In the genomic region with DNA sequence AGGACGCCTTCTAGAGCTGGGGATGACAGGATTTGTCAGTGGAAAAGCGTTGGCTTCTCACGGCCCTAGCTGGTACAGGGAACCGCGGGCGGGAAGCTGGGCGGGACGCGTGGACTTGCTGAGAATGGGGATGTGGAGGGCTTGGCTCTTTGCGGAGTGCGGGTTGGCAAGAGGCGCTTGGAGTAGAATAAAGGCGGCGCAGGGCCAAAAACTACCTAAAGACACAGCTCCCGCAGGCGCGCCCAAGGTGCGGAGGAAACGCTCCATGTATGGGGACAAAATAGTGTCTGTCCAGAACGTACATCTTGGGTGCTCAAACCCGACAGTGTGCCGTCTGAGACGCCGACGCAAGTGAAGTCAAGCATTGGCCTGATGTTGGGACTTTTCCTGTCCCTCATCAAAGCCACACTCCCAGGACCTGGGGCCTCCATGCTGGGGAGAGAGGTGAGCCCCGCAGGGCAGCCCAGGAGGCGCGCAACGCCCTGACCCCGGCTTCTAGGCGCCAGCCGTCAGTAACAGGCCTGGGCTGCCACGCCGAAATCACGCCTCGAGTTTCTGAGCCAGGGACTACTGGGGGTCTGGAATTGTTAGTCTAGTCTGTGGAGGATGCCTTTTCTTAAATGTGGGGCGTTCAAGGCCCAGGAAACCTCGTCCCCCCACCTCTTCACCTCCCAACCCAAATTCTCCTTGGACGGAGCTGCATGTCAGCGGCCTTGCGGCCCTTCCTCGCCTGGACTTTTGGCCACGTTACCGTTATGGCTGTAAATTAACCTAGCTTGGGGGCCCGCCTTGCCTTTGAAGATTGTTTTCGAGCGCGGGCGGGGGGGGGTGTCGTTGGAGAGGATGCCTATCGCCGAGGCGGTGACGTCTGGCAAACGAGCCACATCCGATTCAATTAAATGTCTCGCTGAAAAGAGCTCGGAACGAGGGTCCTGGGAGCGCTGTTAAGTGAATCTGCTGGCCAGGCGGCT, we compare ENCODE assay signal across 2 cellular contexts.
TF ChIP-seq lines count a peak whose summit lies in the region.

No MANE protein-coding gene starts in this region.

TF ChIP-seq in HepG2, 621 proteins besides CTCF, POLR2A, EP300 and RAD21:
- TF ChIP-seq TCF7 (IDR thresholded peaks at IDR 0.05; ENCODE audit: low read depth) (0 out of 2 replicates have a peak, but pooled peaks have one; percentile 45), ZFP1 (CRISPR knock-in tag; IDR thresholded peaks at IDR 0.05) (no peak)
- TF ChIP-seq, protein P1, sequence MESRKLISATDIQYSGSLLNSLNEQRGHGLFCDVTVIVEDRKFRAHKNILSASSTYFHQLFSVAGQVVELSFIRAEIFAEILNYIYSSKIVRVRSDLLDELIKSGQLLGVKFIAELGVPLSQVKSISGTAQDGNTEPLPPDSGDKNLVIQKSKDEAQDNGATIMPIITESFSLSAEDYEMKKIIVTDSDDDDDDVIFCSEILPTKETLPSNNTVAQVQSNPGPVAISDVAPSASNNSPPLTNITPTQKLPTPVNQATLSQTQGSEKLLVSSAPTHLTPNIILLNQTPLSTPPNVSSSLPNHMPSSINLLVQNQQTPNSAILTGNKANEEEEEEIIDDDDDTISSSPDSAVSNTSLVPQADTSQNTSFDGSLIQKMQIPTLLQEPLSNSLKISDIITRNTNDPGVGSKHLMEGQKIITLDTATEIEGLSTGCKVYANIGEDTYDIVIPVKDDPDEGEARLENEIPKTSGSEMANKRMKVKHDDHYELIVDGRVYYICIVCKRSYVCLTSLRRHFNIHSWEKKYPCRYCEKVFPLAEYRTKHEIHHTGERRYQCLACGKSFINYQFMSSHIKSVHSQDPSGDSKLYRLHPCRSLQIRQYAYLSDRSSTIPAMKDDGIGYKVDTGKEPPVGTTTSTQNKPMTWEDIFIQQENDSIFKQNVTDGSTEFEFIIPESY (CRISPR knock-in tag; IDR thresholded peaks at IDR 0.05): peak; percentile 65

TF ChIP-seq in WTC11, 78 proteins besides CTCF, POLR2A, EP300 and RAD21:
- TF ChIP-seq ETV6 (CRISPR knock-in tag; IDR thresholded peaks at IDR 0.05) (no peak), SMAD4 (CRISPR knock-in tag; IDR thresholded peaks at IDR 0.05) (no peak), OVOL2 (CRISPR knock-in tag; IDR thresholded peaks at IDR 0.05; ENCODE audit: borderline replicate concordance) (no peak), CREM (CRISPR knock-in tag; IDR thresholded peaks at IDR 0.05) (no peak), GTF2I (CRISPR knock-in tag; conservative IDR thresholded peaks at IDR 0.05) (no peak), CBFB (CRISPR knock-in tag; IDR thresholded peaks at IDR 0.05; ENCODE audit: low read depth) (no peak), FOXP1 (CRISPR knock-in tag; IDR thresholded peaks at IDR 0.05; ENCODE audit: borderline replicate concordance) (no peak), TCF7 (CRISPR knock-in tag; IDR thresholded peaks at IDR 0.05; ENCODE audit: low read depth) (no peak), MXD4 (CRISPR knock-in tag; IDR thresholded peaks at IDR 0.05; ENCODE audit: borderline replicate concordance) (no peak), EMX1 (CRISPR knock-in tag; IDR thresholded peaks at IDR 0.05) (no peak), ATF1 (CRISPR knock-in tag; IDR thresholded peaks at IDR 0.05) (no peak), ZNF317 (CRISPR knock-in tag; IDR thresholded peaks at IDR 0.05; ENCODE audit: borderline replicate concordance, low read depth) (no peak)
- TF ChIP-seq, protein P2, sequence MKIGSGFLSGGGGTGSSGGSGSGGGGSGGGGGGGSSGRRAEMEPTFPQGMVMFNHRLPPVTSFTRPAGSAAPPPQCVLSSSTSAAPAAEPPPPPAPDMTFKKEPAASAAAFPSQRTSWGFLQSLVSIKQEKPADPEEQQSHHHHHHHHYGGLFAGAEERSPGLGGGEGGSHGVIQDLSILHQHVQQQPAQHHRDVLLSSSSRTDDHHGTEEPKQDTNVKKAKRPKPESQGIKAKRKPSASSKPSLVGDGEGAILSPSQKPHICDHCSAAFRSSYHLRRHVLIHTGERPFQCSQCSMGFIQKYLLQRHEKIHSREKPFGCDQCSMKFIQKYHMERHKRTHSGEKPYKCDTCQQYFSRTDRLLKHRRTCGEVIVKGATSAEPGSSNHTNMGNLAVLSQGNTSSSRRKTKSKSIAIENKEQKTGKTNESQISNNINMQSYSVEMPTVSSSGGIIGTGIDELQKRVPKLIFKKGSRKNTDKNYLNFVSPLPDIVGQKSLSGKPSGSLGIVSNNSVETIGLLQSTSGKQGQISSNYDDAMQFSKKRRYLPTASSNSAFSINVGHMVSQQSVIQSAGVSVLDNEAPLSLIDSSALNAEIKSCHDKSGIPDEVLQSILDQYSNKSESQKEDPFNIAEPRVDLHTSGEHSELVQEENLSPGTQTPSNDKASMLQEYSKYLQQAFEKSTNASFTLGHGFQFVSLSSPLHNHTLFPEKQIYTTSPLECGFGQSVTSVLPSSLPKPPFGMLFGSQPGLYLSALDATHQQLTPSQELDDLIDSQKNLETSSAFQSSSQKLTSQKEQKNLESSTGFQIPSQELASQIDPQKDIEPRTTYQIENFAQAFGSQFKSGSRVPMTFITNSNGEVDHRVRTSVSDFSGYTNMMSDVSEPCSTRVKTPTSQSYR (CRISPR knock-in tag; IDR thresholded peaks at IDR 0.05): no peak
- TF ChIP-seq, protein P3, sequence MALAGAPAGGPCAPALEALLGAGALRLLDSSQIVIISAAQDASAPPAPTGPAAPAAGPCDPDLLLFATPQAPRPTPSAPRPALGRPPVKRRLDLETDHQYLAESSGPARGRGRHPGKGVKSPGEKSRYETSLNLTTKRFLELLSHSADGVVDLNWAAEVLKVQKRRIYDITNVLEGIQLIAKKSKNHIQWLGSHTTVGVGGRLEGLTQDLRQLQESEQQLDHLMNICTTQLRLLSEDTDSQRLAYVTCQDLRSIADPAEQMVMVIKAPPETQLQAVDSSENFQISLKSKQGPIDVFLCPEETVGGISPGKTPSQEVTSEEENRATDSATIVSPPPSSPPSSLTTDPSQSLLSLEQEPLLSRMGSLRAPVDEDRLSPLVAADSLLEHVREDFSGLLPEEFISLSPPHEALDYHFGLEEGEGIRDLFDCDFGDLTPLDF (CRISPR knock-in tag; IDR thresholded peaks at IDR 0.05): no peak
- TF ChIP-seq, protein P4, sequence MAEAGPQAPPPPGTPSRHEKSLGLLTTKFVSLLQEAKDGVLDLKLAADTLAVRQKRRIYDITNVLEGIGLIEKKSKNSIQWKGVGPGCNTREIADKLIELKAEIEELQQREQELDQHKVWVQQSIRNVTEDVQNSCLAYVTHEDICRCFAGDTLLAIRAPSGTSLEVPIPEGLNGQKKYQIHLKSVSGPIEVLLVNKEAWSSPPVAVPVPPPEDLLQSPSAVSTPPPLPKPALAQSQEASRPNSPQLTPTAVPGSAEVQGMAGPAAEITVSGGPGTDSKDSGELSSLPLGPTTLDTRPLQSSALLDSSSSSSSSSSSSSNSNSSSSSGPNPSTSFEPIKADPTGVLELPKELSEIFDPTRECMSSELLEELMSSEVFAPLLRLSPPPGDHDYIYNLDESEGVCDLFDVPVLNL (CRISPR knock-in tag; IDR thresholded peaks at IDR 0.05; ENCODE audit: borderline replicate concordance, low read depth): no peak
- TF ChIP-seq, protein P5, sequence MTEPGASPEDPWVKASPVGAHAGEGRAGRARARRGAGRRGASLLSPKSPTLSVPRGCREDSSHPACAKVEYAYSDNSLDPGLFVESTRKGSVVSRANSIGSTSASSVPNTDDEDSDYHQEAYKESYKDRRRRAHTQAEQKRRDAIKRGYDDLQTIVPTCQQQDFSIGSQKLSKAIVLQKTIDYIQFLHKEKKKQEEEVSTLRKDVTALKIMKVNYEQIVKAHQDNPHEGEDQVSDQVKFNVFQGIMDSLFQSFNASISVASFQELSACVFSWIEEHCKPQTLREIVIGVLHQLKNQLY (CRISPR knock-in tag; IDR thresholded peaks at IDR 0.05): no peak
- TF ChIP-seq, protein P6, sequence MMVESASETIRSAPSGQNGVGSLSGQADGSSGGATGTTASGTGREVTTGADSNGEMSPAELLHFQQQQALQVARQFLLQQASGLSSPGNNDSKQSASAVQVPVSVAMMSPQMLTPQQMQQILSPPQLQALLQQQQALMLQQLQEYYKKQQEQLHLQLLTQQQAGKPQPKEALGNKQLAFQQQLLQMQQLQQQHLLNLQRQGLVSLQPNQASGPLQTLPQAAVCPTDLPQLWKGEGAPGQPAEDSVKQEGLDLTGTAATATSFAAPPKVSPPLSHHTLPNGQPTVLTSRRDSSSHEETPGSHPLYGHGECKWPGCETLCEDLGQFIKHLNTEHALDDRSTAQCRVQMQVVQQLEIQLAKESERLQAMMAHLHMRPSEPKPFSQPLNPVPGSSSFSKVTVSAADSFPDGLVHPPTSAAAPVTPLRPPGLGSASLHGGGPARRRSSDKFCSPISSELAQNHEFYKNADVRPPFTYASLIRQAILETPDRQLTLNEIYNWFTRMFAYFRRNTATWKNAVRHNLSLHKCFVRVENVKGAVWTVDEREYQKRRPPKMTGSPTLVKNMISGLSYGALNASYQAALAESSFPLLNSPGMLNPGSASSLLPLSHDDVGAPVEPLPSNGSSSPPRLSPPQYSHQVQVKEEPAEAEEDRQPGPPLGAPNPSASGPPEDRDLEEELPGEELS (CRISPR knock-in tag; IDR thresholded peaks at IDR 0.05): no peak
